In the genomic region with DNA sequence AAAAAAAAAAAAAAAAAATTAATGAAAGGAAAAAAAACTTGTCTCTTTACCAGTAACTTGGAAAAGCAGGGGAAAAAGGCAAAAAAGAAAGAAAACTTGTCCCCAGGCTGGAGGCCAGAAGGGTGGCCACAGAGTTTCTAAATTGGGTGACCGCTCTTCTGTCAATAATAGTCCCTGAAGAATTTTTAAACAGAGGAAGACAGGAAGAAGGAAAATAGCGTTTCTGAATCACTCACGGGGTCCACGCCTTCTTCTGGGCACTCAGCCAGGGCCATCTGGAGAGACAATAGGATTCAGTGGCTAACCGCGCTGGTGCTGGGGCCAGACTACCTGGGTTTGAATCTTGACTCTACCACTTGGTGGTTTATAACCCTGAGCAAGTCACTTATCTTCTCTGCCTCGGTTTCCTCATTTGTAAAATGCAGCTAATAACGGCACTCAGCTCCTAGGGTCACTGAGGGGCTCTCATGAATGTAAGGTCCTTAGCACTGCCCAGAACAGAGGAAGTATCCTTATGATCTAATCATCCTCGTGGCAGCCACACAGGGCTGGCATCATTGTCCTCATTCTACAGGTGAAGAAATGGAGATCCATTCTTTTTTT, we compare ENCODE assay signal across 8 cellular contexts. TPM values are rescaled to one million over a fixed set of nuclear protein-coding genes. Genes with fewer than 3 reads are reported as not detected.
DNase-seq lines count a peak whose midpoint lies in the region; ATAC-seq and TF ChIP-seq lines count a peak whose summit lies in the region.

No MANE protein-coding gene starts in this region.

- no peak for TF ChIP-seq CTCF in thyroid gland (IDR thresholded peaks at IDR 0.05)
- no peak for TF ChIP-seq CTCF in Caco-2 (IDR thresholded peaks at IDR 0.05; ENCODE audit: insufficient read depth in 1 of 2, low read depth in 1 of 2, low read length in 1 of 2, severe bottlenecking in 1 of 2, unreplicated experiment in 1 of 2)

- H3K36me3 Mint-ChIP-seq in T-helper 17 cell (ENCODE audit: low read depth), result peaks cover 3% of the 10 kb centered on the region
- no peaks in the 10 kb centered on the region for H3K36me3 Mint-ChIP-seq in Caco-2 (ENCODE audit: insufficient read depth, unreplicated experiment)

- no peak for ATAC-seq in T-helper 17 cell

- peaks cover 10% of the 10 kb centered on the region for H3K9me3 Mint-ChIP-seq in Caco-2 (ENCODE audit: unreplicated experiment)

- in situ Hi-C loops in ACHN (cut with HindIII; ENCODE audit: low pct_ligation_motif_present, low pct_unique_long_range_greater_than_20kb, low sequenced_read_pairs), result no loop called here

- POLR2A ChIA-PET in Caco-2 (lab: Charles Lee), result no interaction called here

- H3K27me3 ChIP-seq in thyroid gland (no peaks in the 10 kb centered on the region), Caco-2 (replicated peaks; ENCODE audit: control insufficient read depth, insufficient read depth, low read length) (no peaks in the 10 kb centered on the region)

- H3K36me3 ChIP-seq in thyroid gland, result no peaks in the 10 kb centered on the region
- no peaks in the 10 kb centered on the region for H3K36me3 ChIP-seq in Caco-2 (ENCODE audit: control insufficient read depth, insufficient read depth, low read length)

- WGBS in thyroid gland, 2 donors, result 20 to 24% methylated on average over 9 of the region's 9 CpGs

- H3K4me3 ChIP-seq in thyroid gland (replicated peaks in 1 of 3), result no peak overlapping the region
- no peak overlapping the region for H3K4me3 ChIP-seq in Caco-2 (ENCODE audit: low read depth, low read length)

- H3K9me3 ChIP-seq in thyroid gland (no peaks in the 10 kb centered on the region), T-helper 17 cell (ENCODE audit: control insufficient read depth, low read length, poor library complexity, severe bottlenecking) (no peaks in the 10 kb centered on the region), Caco-2 (peaks cover 21% of the 10 kb centered on the region)

- no TSS peak for BruUV-seq in Caco-2 (replicated peaks; lab: Mats Ljungman, UMichigan)

- H3K27ac Mint-ChIP-seq in T-helper 17 cell (no peak overlapping the region), Caco-2 (ENCODE audit: unreplicated experiment) (no peak overlapping the region)

- no peak for TF ChIP-seq POLR2A in thyroid gland (IDR thresholded peaks at IDR 0.05)

- DNase-seq in ACHN (peak; percentile 89), GOT3 (lab: John Stamatoyannopoulos, UW) (peak; percentile 12), NCI-H345 (lab: John Stamatoyannopoulos, UW) (peak; percentile 82), anterior cingulate cortex (lab: John Stamatoyannopoulos, UW) (peak in 37 of 58 donors; percentile 4 to 76 (median 24)), iPS-NIHi11 (ENCODE audit: low spot score) (peak; percentile 25), thyroid gland (peak; percentile 77 to 82), T-helper 17 cell (no peak), Caco-2 (no peak)

- no peak overlapping the region for H3K27ac ChIP-seq in thyroid gland

- H3K4me1 Mint-ChIP-seq in T-helper 17 cell (peaks cover 7% of the 10 kb centered on the region), Caco-2 (ENCODE audit: low read depth, unreplicated experiment) (no peaks in the 10 kb centered on the region)

- CTCF ChIA-PET in Caco-2 (lab: Charles Lee), result interaction anchor here (1.0 kb wide), 1 partner anchor 40 kb away, joined by 8 read pairs; no protein-coding TSS in a partner anchor

- H3K4me1 ChIP-seq in thyroid gland (peaks cover 0 to 10% of the 10 kb centered on the region in 2 donors), Caco-2 (no peaks in the 10 kb centered on the region)

- intact Hi-C loops in thyroid gland (cut with DNase I) (no loop called here), Caco-2 (cut with micrococcal nuclease; ENCODE audit: unreplicated experiment) (no loop called here)

- H3K27me3 Mint-ChIP-seq in T-helper 17 cell, result peaks cover 6% of the 10 kb centered on the region
- peaks cover 3% of the 10 kb centered on the region for H3K27me3 Mint-ChIP-seq in Caco-2 (ENCODE audit: insufficient read depth, unreplicated experiment)

- no peak overlapping the region for H3K4me3 Mint-ChIP-seq in T-helper 17 cell
- no peak overlapping the region for H3K4me3 Mint-ChIP-seq in Caco-2 (ENCODE audit: unreplicated experiment)

RNA-seq across cellular contexts. Expression of a gene that starts 7.0 kb away (rescaled TPM):
- not detected for total RNA-seq in thyroid gland
- total RNA-seq in T-helper 17 cell, result not detected
- not detected in 2 replicates for total RNA-seq in Caco-2 (2022)

RNA-seq across cellular contexts. Expression of a gene that starts 23.9 kb away (rescaled TPM):
- total RNA-seq in thyroid gland (10 to 100 TPM in 3 of 4 donors, 1 to 10 TPM in 1; 5.4 to 34.3 (median 21.9) TPM), T-helper 17 cell (1 to 10 TPM; 5.8 to 7.4 TPM), Caco-2 (2022) (22.5 and 25.8 TPM in 2 replicates)

RNA-seq across cellular contexts. Expression of a gene that starts 40.9 kb away (rescaled TPM):
- total RNA-seq in thyroid gland, result under 1 TPM in 3 of 4 donors, not detected in 1; 0.13 to 0.44 (median 0.22) TPM
- total RNA-seq in T-helper 17 cell, result not detected
- 0.23 and 0.82 TPM in 2 replicates for total RNA-seq in Caco-2 (2022)

Comparison
In these comparisons a context has a peak if more than half of its experiments do, and no peak if none do; other contexts are left out.
1. DNase-seq: peak in ACHN (single experiment), GOT3 (single experiment), NCI-H345 (single experiment), anterior cingulate cortex (37 of 58), iPS-NIHi11 (single experiment) and thyroid gland (2 of 2); none in T-helper 17 cell (0 of 3) and Caco-2 (0 of 2).